In genomic region chr1:114986286-114986685, GRCh38 we compare ENCODE assay signal across 16 cellular contexts.
DNase-seq lines count a peak whose midpoint lies in the region; ATAC-seq and TF ChIP-seq lines count a peak whose summit lies in the region.
"Had no signal": no experiment of that assay in that cellular context is flagged by ENCODE, and none has a peak within 500 bp of the region (broad histone marks: within the 10 kb centered on the region; RNA-seq: fewer than 3 reads in every experiment).

No MANE protein-coding gene starts in this region.

- CTCF ChIA-PET in activated naive CD4-positive, alpha-beta T cell treated with anti-CD3 and anti-CD28 coated beads, Interleukin-2, amount 10 ng/mL, durations not matched to agents 7 days and 5 days (lab: Charles Lee) = interaction anchor here (1.6 kb wide), 2 partner anchors 9 to 65 kb away, joined by 4 to 6 read pairs; no protein-coding TSS in a partner anchor

- H3K9ac ChIP-seq in adipocyte (ENCODE audit: low read length) = peak overlapping the region; percentile 52

- H3K27ac Mint-ChIP-seq in activated naive CD4-positive, alpha-beta T cell treated with anti-CD3 and anti-CD28 coated beads, Interleukin-2, amount 10 ng/mL, durations not matched to agents 7 days and 5 days = no peak overlapping the region
- H3K27ac Mint-ChIP-seq: CD14-positive monocyte had no signal

- peaks cover 18% of the 10 kb centered on the region for H3K9me3 Mint-ChIP-seq in activated naive CD4-positive, alpha-beta T cell treated with anti-CD3 and anti-CD28 coated beads, Interleukin-2, amount 10 ng/mL, durations not matched to agents 7 days and 5 days

- no peaks in the 10 kb centered on the region for H3K36me3 ChIP-seq in adipocyte (ENCODE audit: control insufficient read depth, insufficient read depth, low read length, severe bottlenecking)

- no peaks in the 10 kb centered on the region for H3K36me3 Mint-ChIP-seq in activated naive CD4-positive, alpha-beta T cell treated with anti-CD3 and anti-CD28 coated beads, Interleukin-2, amount 10 ng/mL, durations not matched to agents 7 days and 5 days
- H3K36me3 Mint-ChIP-seq: CD14-positive monocyte had no signal

- H3K4me1 Mint-ChIP-seq in activated naive CD4-positive, alpha-beta T cell treated with anti-CD3 and anti-CD28 coated beads, Interleukin-2, amount 10 ng/mL, durations not matched to agents 7 days and 5 days = no peaks in the 10 kb centered on the region
- H3K4me1 Mint-ChIP-seq: CD14-positive monocyte had no signal

- ATAC-seq in stimulated activated naive CD8-positive, alpha-beta T cell treated with anti-CD3 and anti-CD28 coated beads, Interleukin-15, Interleukin-2, amounts not matched to agents 100 U/mL and 50 U/mL, for 24 hours = no peak
- ATAC-seq: K562 had no signal

- H3K4me1 ChIP-seq in adipocyte (ENCODE audit: control insufficient read depth, insufficient read depth, low read length) = peaks cover 15% of the 10 kb centered on the region

- no peak overlapping the region for H3K4me3 Mint-ChIP-seq in activated naive CD4-positive, alpha-beta T cell treated with anti-CD3 and anti-CD28 coated beads, Interleukin-2, amount 10 ng/mL, durations not matched to agents 7 days and 5 days
- H3K4me3 Mint-ChIP-seq: CD14-positive monocyte had no signal

- peak overlapping the region; percentile 26 for H3K4me3 ChIP-seq in adipocyte (ENCODE audit: low read length)
- H3K4me3 ChIP-seq in fibroblast of mammary gland (ENCODE audit: control insufficient read depth, low read depth, low read length) = no peak overlapping the region
- H3K4me3 ChIP-seq: K562 had no signal

- peaks cover 47% of the 10 kb centered on the region for H3K9me3 ChIP-seq in adipocyte (ENCODE audit: control insufficient read depth, low read length)

- H3K27me3 Mint-ChIP-seq in activated naive CD4-positive, alpha-beta T cell treated with anti-CD3 and anti-CD28 coated beads, Interleukin-2, amount 10 ng/mL, durations not matched to agents 7 days and 5 days = peaks cover 8% of the 10 kb centered on the region

- no peak for TF ChIP-seq CTCF in fibroblast of mammary gland (conservative IDR thresholded peaks at IDR 0.05; ENCODE audit: control insufficient read depth, insufficient read depth, low read depth, low read length)

- DNase-seq in GM04504 (ENCODE audit: low read depth) (peak; percentile 4), adipocyte (ENCODE audit: low read depth) (peak; percentile 45), fibroblast of mammary gland (ENCODE audit: low read depth) (peak; percentile 64), stromal cell of bone marrow (ENCODE audit: low read depth) (peak; percentile 25), GOT3 (lab: John Stamatoyannopoulos, UW) (no peak)
- no peak for DNase-seq in activated naive CD4-positive, alpha-beta T cell treated with anti-CD3 and anti-CD28 coated beads, Interleukin-2, amount 10 ng/mL, durations not matched to agents 7 days and 5 days
- no peak for DNase-seq in stimulated activated naive CD8-positive, alpha-beta T cell treated with anti-CD3 and anti-CD28 coated beads, Interleukin-15, Interleukin-2, amounts not matched to agents 100 U/mL and 50 U/mL, for 24 hours
- DNase-seq: COR-L47, DMS153, EL, NCI-H1048, NCI-H146, NCI-H226, NCI-H526 treated with DMSO at 0.1 percent for 48 hours had no signal

- no peaks in the 10 kb centered on the region for H3K27me3 ChIP-seq in adipocyte (replicated peaks; ENCODE audit: control insufficient read depth, insufficient read depth, low read length)

Comparison
In these comparisons a context has a peak if more than half of its experiments do, and no peak if none do; other contexts are left out.
1. DNase-seq: peak in GM04504 (single experiment), adipocyte (single experiment), fibroblast of mammary gland (single experiment) and stromal cell of bone marrow (single experiment); none in activated naive CD4-positive, alpha-beta T cell treated with anti-CD3 and anti-CD28 coated beads, Interleukin-2, amount 10 ng/mL, durations not matched to agents 7 days and 5 days (single experiment), stimulated activated naive CD8-positive, alpha-beta T cell treated with anti-CD3 and anti-CD28 coated beads, Interleukin-15, Interleukin-2, amounts not matched to agents 100 U/mL and 50 U/mL, for 24 hours (single experiment) and GOT3 (single experiment).